12 cellular contexts compared by ENCODE assay signal in genomic region chr20:33814238-33814712, GRCh38. TPM values are rescaled to one million over a fixed set of nuclear protein-coding genes. Genes with fewer than 3 reads are reported as not detected.
DNase-seq lines count a peak whose midpoint lies in the region; ATAC-seq and TF ChIP-seq lines count a peak whose summit lies in the region.
"Had no signal": no experiment of that assay in that cellular context is flagged by ENCODE, and none has a peak within 500 bp of the region (broad histone marks: within the 10 kb centered on the region; RNA-seq: fewer than 3 reads in every experiment).

No MANE protein-coding gene starts in this region.

- H3K9ac ChIP-seq in smooth muscle cell (ENCODE audit: low read depth) = no peak overlapping the region

- ATAC-seq in stimulated activated naive B cell treated with anti-CD40 and anti-IgM and Interleukin-4, amounts not matched to agents 10 μg/mL and 1 μg/mL and 100 μg/mL, for 72 hours (replicated peaks) = no peak

- H4K20me1 ChIP-seq in smooth muscle cell (ENCODE audit: low read depth) = peaks cover 70% of the 10 kb centered on the region

- no peak overlapping the region for H3K4me3 ChIP-seq in smooth muscle cell

- intact Hi-C loops in activated CD4-positive, alpha-beta memory T cell treated with anti-CD3 and anti-CD28 coated beads for 36 hours (cut with micrococcal nuclease) = no loop called here

- H3K4me1 ChIP-seq in smooth muscle cell (ENCODE audit: low read depth) = peaks cover 10% of the 10 kb centered on the region

- no peak overlapping the region for H2AFZ ChIP-seq in smooth muscle cell (ENCODE audit: low read depth)

- H3F3A ChIP-seq in smooth muscle cell (ENCODE audit: low read depth) = peaks cover 3% of the 10 kb centered on the region

- no peak overlapping the region for H3K27ac ChIP-seq in smooth muscle cell (ENCODE audit: low read depth)
- H3K27ac ChIP-seq: thoracic aorta had no signal

- WGBS in smooth muscle cell (ENCODE audit: low lambda C conversion rate) = 92% methylated on average over 5 of the region's 5 CpGs

- H3K4me1 Mint-ChIP-seq in activated CD4-positive, alpha-beta memory T cell treated with anti-CD3 and anti-CD28 coated beads for 36 hours (ENCODE audit: low read depth) = peaks cover 60% of the 10 kb centered on the region
- H3K4me1 Mint-ChIP-seq in glutamatergic neuron (ENCODE audit: low read depth, unreplicated experiment) = peaks cover 16% of the 10 kb centered on the region
- H3K4me1 Mint-ChIP-seq in stimulated activated naive B cell treated with anti-CD40 and anti-IgM and Interleukin-4, amounts not matched to agents 10 μg/mL and 1 μg/mL and 100 μg/mL, for 72 hours = peaks cover 60 to 72% of the 10 kb centered on the region in 2 donors

- POLR2A ChIA-PET in activated CD4-positive, alpha-beta memory T cell treated with anti-CD3 and anti-CD28 coated beads for 36 hours (lab: Charles Lee) = no interaction called here

- H3K27ac Mint-ChIP-seq in activated CD4-positive, alpha-beta memory T cell treated with anti-CD3 and anti-CD28 coated beads for 36 hours = peak overlapping the region; percentile 39
- H3K27ac Mint-ChIP-seq in glutamatergic neuron (ENCODE audit: unreplicated experiment) = no peak overlapping the region
- H3K27ac Mint-ChIP-seq in stimulated activated naive B cell treated with anti-CD40 and anti-IgM and Interleukin-4, amounts not matched to agents 10 μg/mL and 1 μg/mL and 100 μg/mL, for 72 hours = peak overlapping the region; percentile 6

- H3K9me3 ChIP-seq in smooth muscle cell (replicated peaks; ENCODE audit: low read depth) = no peaks in the 10 kb centered on the region
- H3K9me3 ChIP-seq: thoracic aorta had no signal

- no peaks in the 10 kb centered on the region for H3K36me3 ChIP-seq in smooth muscle cell (ENCODE audit: low read depth)
- H3K36me3 ChIP-seq: thoracic aorta had no signal

- CTCF ChIA-PET in activated CD4-positive, alpha-beta memory T cell treated with anti-CD3 and anti-CD28 coated beads for 36 hours (lab: Charles Lee) = interaction anchor here (1.7 kb wide), 1 partner anchor 22 kb away, joined by 5 read pairs; no protein-coding TSS in a partner anchor

- no peaks in the 10 kb centered on the region for H3K27me3 Mint-ChIP-seq in activated CD4-positive, alpha-beta memory T cell treated with anti-CD3 and anti-CD28 coated beads for 36 hours
- peaks cover 3% of the 10 kb centered on the region for H3K27me3 Mint-ChIP-seq in glutamatergic neuron (ENCODE audit: unreplicated experiment)
- H3K27me3 Mint-ChIP-seq in stimulated activated naive B cell treated with anti-CD40 and anti-IgM and Interleukin-4, amounts not matched to agents 10 μg/mL and 1 μg/mL and 100 μg/mL, for 72 hours = no peaks in the 10 kb centered on the region

- no peak overlapping the region for H3K4me2 ChIP-seq in smooth muscle cell

- H3K4me3 Mint-ChIP-seq in activated CD4-positive, alpha-beta memory T cell treated with anti-CD3 and anti-CD28 coated beads for 36 hours = peak overlapping the region; percentile 98
- H3K4me3 Mint-ChIP-seq in glutamatergic neuron (ENCODE audit: unreplicated experiment) = peak overlapping the region; percentile 3
- peak overlapping the region; percentile 95 to 99 for H3K4me3 Mint-ChIP-seq in stimulated activated naive B cell treated with anti-CD40 and anti-IgM and Interleukin-4, amounts not matched to agents 10 μg/mL and 1 μg/mL and 100 μg/mL, for 72 hours

- no peaks in the 10 kb centered on the region for H3K27me3 ChIP-seq in smooth muscle cell (ENCODE audit: low read depth)

- peaks cover 79% of the 10 kb centered on the region for H3K79me2 ChIP-seq in smooth muscle cell (ENCODE audit: low read depth)

- H3K9me3 Mint-ChIP-seq in activated CD4-positive, alpha-beta memory T cell treated with anti-CD3 and anti-CD28 coated beads for 36 hours = no peaks in the 10 kb centered on the region
- H3K9me3 Mint-ChIP-seq in glutamatergic neuron (ENCODE audit: unreplicated experiment) = no peaks in the 10 kb centered on the region
- H3K9me3 Mint-ChIP-seq in stimulated activated naive B cell treated with anti-CD40 and anti-IgM and Interleukin-4, amounts not matched to agents 10 μg/mL and 1 μg/mL and 100 μg/mL, for 72 hours = no peaks in the 10 kb centered on the region

- DNase-seq in activated naive CD4-positive, alpha-beta T cell treated with Interleukin-2 at 50 U/mL for 16 hours = peak; percentile 8
- no peak for DNase-seq in activated naive CD4-positive, alpha-beta T cell treated with anti-CD3 and anti-CD28 coated beads, Interleukin-2, amount 50 U/mL, for 16 hours
- DNase-seq in activated CD4-positive, alpha-beta memory T cell treated with anti-CD3 and anti-CD28 coated beads for 36 hours = peak; percentile 51
- no peak for DNase-seq in glutamatergic neuron
- no peak for DNase-seq in stimulated activated naive B cell treated with anti-CD40 and anti-IgM and Interleukin-4, amounts not matched to agents 10 μg/mL and 1 μg/mL and 100 μg/mL, for 72 hours
- no peak for DNase-seq in smooth muscle cell (lab: John Stamatoyannopoulos, UW; ENCODE audit: unreplicated experiment)
- DNase-seq in SK-N-DZ (ENCODE audit: low spot score) = no peak
- no peak for DNase-seq in globus pallidus (ENCODE audit: low spot score)
- DNase-seq: amniotic stem cell, HCEC 1CT, NCI-H82 had no signal

- H3K36me3 Mint-ChIP-seq in activated CD4-positive, alpha-beta memory T cell treated with anti-CD3 and anti-CD28 coated beads for 36 hours = peaks cover 24% of the 10 kb centered on the region
- H3K36me3 Mint-ChIP-seq in glutamatergic neuron (ENCODE audit: unreplicated experiment) = no peaks in the 10 kb centered on the region
- H3K36me3 Mint-ChIP-seq in stimulated activated naive B cell treated with anti-CD40 and anti-IgM and Interleukin-4, amounts not matched to agents 10 μg/mL and 1 μg/mL and 100 μg/mL, for 72 hours = peaks cover 43 to 62% of the 10 kb centered on the region in 2 donors

- no peak for TF ChIP-seq CTCF in glutamatergic neuron (IDR thresholded peaks at IDR 0.05; ENCODE audit: partially characterized antibody, unreplicated experiment)
- TF ChIP-seq CTCF in smooth muscle cell (IDR thresholded peaks at IDR 0.05; ENCODE audit: borderline replicate concordance, insufficient read depth, poor library complexity, severe bottlenecking) = no peak

RNA-seq across cellular contexts. Expression of gene CHMP4B, which starts 3.1 kb away (rescaled TPM):
- total RNA-seq in activated CD4-positive, alpha-beta memory T cell treated with anti-CD3 and anti-CD28 coated beads for 36 hours = 10 to 100 TPM; 93.9 to 94.8 TPM
- 46.4 TPM for total RNA-seq in glutamatergic neuron (ENCODE audit: unreplicated experiment)
- 49.4 and 52.7 TPM in 2 replicates for total RNA-seq in smooth muscle cell
- polyA plus RNA-seq in smooth muscle cell = 6.2 and 7.1 TPM in 2 replicates
- 27.3 and 38.4 TPM in 2 replicates for polyA plus RNA-seq in SK-N-DZ (2014; cell fraction: cytosol; rRNA removed)
- 13.9 and 34.3 TPM in 2 replicates for polyA plus RNA-seq in SK-N-DZ (2014; cell fraction: nucleus; rRNA removed)

Comparison
In these comparisons a context has a peak if more than half of its experiments do, and no peak if none do; other contexts are left out.
1. DNase-seq: peak in activated naive CD4-positive, alpha-beta T cell treated with Interleukin-2 at 50 U/mL for 16 hours (single experiment) and activated CD4-positive, alpha-beta memory T cell treated with anti-CD3 and anti-CD28 coated beads for 36 hours (single experiment); none in activated naive CD4-positive, alpha-beta T cell treated with anti-CD3 and anti-CD28 coated beads, Interleukin-2, amount 50 U/mL, for 16 hours (single experiment), glutamatergic neuron (single experiment), stimulated activated naive B cell treated with anti-CD40 and anti-IgM and Interleukin-4, amounts not matched to agents 10 μg/mL and 1 μg/mL and 100 μg/mL, for 72 hours (single experiment), smooth muscle cell (single experiment), SK-N-DZ (single experiment) and globus pallidus (single experiment).
2. H3K4me3 Mint-ChIP-seq: peak in every context shown above with its lines; median percentile 98 in activated CD4-positive, alpha-beta memory T cell treated with anti-CD3 and anti-CD28 coated beads for 36 hours; 97 in stimulated activated naive B cell treated with anti-CD40 and anti-IgM and Interleukin-4, amounts not matched to agents 10 μg/mL and 1 μg/mL and 100 μg/mL, for 72 hours; 3 in glutamatergic neuron.